In genomic region chr12:43337571-43338497, GRCh38 we compare ENCODE assay signal across 10 cellular contexts.
DNase-seq lines count a peak whose midpoint lies in the region; ATAC-seq, FAIRE-seq and TF ChIP-seq lines count a peak whose summit lies in the region.
"Had no signal": no experiment of that assay in that cellular context is flagged by ENCODE, and none has a peak within 500 bp of the region (broad histone marks: within the 10 kb centered on the region; RNA-seq: fewer than 3 reads in every experiment).

No MANE protein-coding gene starts in this region.

- no peak overlapping the region for H2BK120ac ChIP-seq in mesenchymal stem cell (ENCODE audit: low read depth, low read length)

- H3K27me3 Mint-ChIP-seq in stimulated activated memory B cell treated with anti-CD40 and anti-IgM and Interleukin-4, amounts not matched to agents 10 μg/mL and 1 μg/mL and 100 μg/mL, for 72 hours, result peaks cover 18% of the 10 kb centered on the region
- H3K27me3 Mint-ChIP-seq in activated T-helper 2 cell treated with anti-CD3 and anti-CD28 coated beads, Interferon-gamma antibody, Interleukin-2, Interleukin-4, amounts not matched to agents 10 μg/mL and 5 μg/mL and 100 μg/mL, durations not matched to agents 14 hours and 24 hours and 36 hours (ENCODE audit: low read depth), result no peaks in the 10 kb centered on the region

- H2AFZ ChIP-seq in mesenchymal stem cell (ENCODE audit: low read depth, low read length), result no peak overlapping the region

- no peaks in the 10 kb centered on the region for H3K36me3 ChIP-seq in mesenchymal stem cell (ENCODE audit: control insufficient read depth in 1 of 2, insufficient read depth in 2 of 2, low read depth in 1 of 2, low read length in 2 of 2)
- H3K36me3 ChIP-seq: stomach had no signal

- H3K4me2 ChIP-seq in mesenchymal stem cell (ENCODE audit: low read length, poor library complexity, severe bottlenecking), result peak overlapping the region; percentile 30

- peaks cover 6% of the 10 kb centered on the region for H3K4me1 Mint-ChIP-seq in stimulated activated memory B cell treated with anti-CD40 and anti-IgM and Interleukin-4, amounts not matched to agents 10 μg/mL and 1 μg/mL and 100 μg/mL, for 72 hours
- H3K4me1 Mint-ChIP-seq in activated T-helper 2 cell treated with anti-CD3 and anti-CD28 coated beads, Interferon-gamma antibody, Interleukin-2, Interleukin-4, amounts not matched to agents 10 μg/mL and 5 μg/mL and 100 μg/mL, durations not matched to agents 14 hours and 24 hours and 36 hours (ENCODE audit: low read depth), result peaks cover 5% of the 10 kb centered on the region
- H3K4me1 Mint-ChIP-seq: natural killer cell had no signal

- no peak overlapping the region for H3K14ac ChIP-seq in mesenchymal stem cell (ENCODE audit: low read length in 2 of 2)

- peak overlapping the region; percentile 66 for H2BK5ac ChIP-seq in mesenchymal stem cell (ENCODE audit: low read depth, low read length, poor library complexity, severe bottlenecking)

- FAIRE-seq in H54 (lab: Jason Lieb, UNC), result peak; percentile 60

- H2BK15ac ChIP-seq in mesenchymal stem cell (ENCODE audit: low read depth, poor library complexity, severe bottlenecking), result no peak overlapping the region

- peak overlapping the region; percentile 92 for H3K27ac ChIP-seq in mesenchymal stem cell (ENCODE audit: low read length, poor library complexity, severe bottlenecking)
- H3K27ac ChIP-seq: stomach had no signal

- H3K4me3 ChIP-seq in mesenchymal stem cell (ENCODE audit: insufficient read depth in 1 of 2, low read depth in 1 of 2, low read length in 2 of 2), result no peak overlapping the region
- H3K4me3 ChIP-seq: stomach had no signal

- no peak overlapping the region for H3K4me3 Mint-ChIP-seq in stimulated activated memory B cell treated with anti-CD40 and anti-IgM and Interleukin-4, amounts not matched to agents 10 μg/mL and 1 μg/mL and 100 μg/mL, for 72 hours
- H3K4me3 Mint-ChIP-seq in activated T-helper 2 cell treated with anti-CD3 and anti-CD28 coated beads, Interferon-gamma antibody, Interleukin-2, Interleukin-4, amounts not matched to agents 10 μg/mL and 5 μg/mL and 100 μg/mL, durations not matched to agents 14 hours and 24 hours and 36 hours (ENCODE audit: low read depth), result no peak overlapping the region
- H3K4me3 Mint-ChIP-seq: natural killer cell had no signal

- peaks cover 2% of the 10 kb centered on the region for H3K4me1 ChIP-seq in mesenchymal stem cell (ENCODE audit: control insufficient read depth, insufficient read depth, low read depth, low read length)

- H3K79me1 ChIP-seq in mesenchymal stem cell (replicated peaks; ENCODE audit: low read length, poor library complexity, severe bottlenecking), result no peaks in the 10 kb centered on the region

- H3K27me3 ChIP-seq in mesenchymal stem cell (ENCODE audit: control insufficient read depth in 1 of 2, insufficient read depth in 1 of 2, low read length in 2 of 2), result no peaks in the 10 kb centered on the region
- H3K27me3 ChIP-seq: stomach had no signal

- no peaks in the 10 kb centered on the region for H3K9me3 Mint-ChIP-seq in stimulated activated memory B cell treated with anti-CD40 and anti-IgM and Interleukin-4, amounts not matched to agents 10 μg/mL and 1 μg/mL and 100 μg/mL, for 72 hours
- no peaks in the 10 kb centered on the region for H3K9me3 Mint-ChIP-seq in activated T-helper 2 cell treated with anti-CD3 and anti-CD28 coated beads, Interferon-gamma antibody, Interleukin-2, Interleukin-4, amounts not matched to agents 10 μg/mL and 5 μg/mL and 100 μg/mL, durations not matched to agents 14 hours and 24 hours and 36 hours

- H3K9me3 ChIP-seq in mesenchymal stem cell (ENCODE audit: control insufficient read depth, low read length), result no peaks in the 10 kb centered on the region
- H3K9me3 ChIP-seq: stomach had no signal

- H2AK5ac ChIP-seq in mesenchymal stem cell (ENCODE audit: low read length, severe bottlenecking), result no peak overlapping the region

- ATAC-seq in GM18520 (IDR thresholded peaks at IDR 0.05; ENCODE audit: unreplicated experiment) (peak; percentile 56), HG03558 (IDR thresholded peaks at IDR 0.05; ENCODE audit: extremely low read depth, unreplicated experiment) (peak; percentile 57)
- no peak for ATAC-seq in stimulated activated memory B cell treated with anti-CD40 and anti-IgM and Interleukin-4, amounts not matched to agents 10 μg/mL and 1 μg/mL and 100 μg/mL, for 72 hours
- ATAC-seq: natural killer cell had no signal

- TF ChIP-seq POLR2A in H54 (IDR thresholded peaks at IDR 0.05; ENCODE audit: low read depth, low read length), result no peak

- H3K4ac ChIP-seq in mesenchymal stem cell (ENCODE audit: low read depth in 1 of 2, low read length in 2 of 2), result no peak overlapping the region

- H3K27ac Mint-ChIP-seq in stimulated activated memory B cell treated with anti-CD40 and anti-IgM and Interleukin-4, amounts not matched to agents 10 μg/mL and 1 μg/mL and 100 μg/mL, for 72 hours, result no peak overlapping the region
- H3K27ac Mint-ChIP-seq in activated T-helper 2 cell treated with anti-CD3 and anti-CD28 coated beads, Interferon-gamma antibody, Interleukin-2, Interleukin-4, amounts not matched to agents 10 μg/mL and 5 μg/mL and 100 μg/mL, durations not matched to agents 14 hours and 24 hours and 36 hours, result no peak overlapping the region
- H3K27ac Mint-ChIP-seq: natural killer cell had no signal

- H3K23ac ChIP-seq in mesenchymal stem cell (ENCODE audit: low read length in 2 of 2), result no peak overlapping the region

- WGBS in mesenchymal stem cell, result 83% methylated on average over 4 of the region's 4 CpGs

- H3K18ac ChIP-seq in mesenchymal stem cell (ENCODE audit: low read depth in 1 of 2, low read length in 2 of 2), result no peak overlapping the region

- H4K8ac ChIP-seq in mesenchymal stem cell (ENCODE audit: low read length), result no peak overlapping the region

- intact Hi-C loops in activated T-helper 2 cell treated with anti-CD3 and anti-CD28 coated beads, Interferon-gamma antibody, Interleukin-2, Interleukin-4, amounts not matched to agents 10 μg/mL and 5 μg/mL and 100 μg/mL, durations not matched to agents 14 hours and 24 hours and 36 hours (cut with micrococcal nuclease), result loop anchor here (2.0 kb wide), 1 partner anchor 855 kb away; no protein-coding TSS in a partner anchor

- no peaks in the 10 kb centered on the region for H3K36me3 Mint-ChIP-seq in stimulated activated memory B cell treated with anti-CD40 and anti-IgM and Interleukin-4, amounts not matched to agents 10 μg/mL and 1 μg/mL and 100 μg/mL, for 72 hours
- H3K36me3 Mint-ChIP-seq in activated T-helper 2 cell treated with anti-CD3 and anti-CD28 coated beads, Interferon-gamma antibody, Interleukin-2, Interleukin-4, amounts not matched to agents 10 μg/mL and 5 μg/mL and 100 μg/mL, durations not matched to agents 14 hours and 24 hours and 36 hours (ENCODE audit: low read depth), result no peaks in the 10 kb centered on the region
- H3K36me3 Mint-ChIP-seq: natural killer cell had no signal

- DNase-seq in H54 (ENCODE audit: insufficient read length, low spot score), result no peak
- DNase-seq in mesenchymal stem cell, result no peak
- no peak for DNase-seq in foreskin melanocyte
- no peak for DNase-seq in NCI-H2196 treated with DMSO at 0.1 percent for 48 hours (lab: John Stamatoyannopoulos, UW; ENCODE audit: unreplicated experiment)
- DNase-seq in activated T-helper 2 cell treated with anti-CD3 and anti-CD28 coated beads, Interferon-gamma antibody, Interleukin-2, Interleukin-4, amounts not matched to agents 10 μg/mL and 5 μg/mL and 100 μg/mL, durations not matched to agents 14 hours and 24 hours and 36 hours (ENCODE audit: low spot score), result no peak
- DNase-seq: natural killer cell, stomach had no signal

- H3K9ac ChIP-seq in mesenchymal stem cell (ENCODE audit: low read length), result peak overlapping the region; percentile 64

- no peak overlapping the region for H2BK12ac ChIP-seq in mesenchymal stem cell (ENCODE audit: low read length in 2 of 2)

- H4K91ac ChIP-seq in mesenchymal stem cell (ENCODE audit: low read length), result no peak overlapping the region
